Comparison of ENCODE assay signal across 19 cellular contexts in genomic region chr3:119279844-119280243, GRCh38. TPM values are rescaled to one million over a fixed set of nuclear protein-coding genes. Genes with fewer than 3 reads are reported as not detected.
DNase-seq lines count a peak whose midpoint lies in the region; ATAC-seq and TF ChIP-seq lines count a peak whose summit lies in the region.
"Had no signal": no experiment of that assay in that cellular context is flagged by ENCODE, and none has a peak within 500 bp of the region (broad histone marks: within the 10 kb centered on the region; RNA-seq: fewer than 3 reads in every experiment).

No MANE protein-coding gene starts in this region.

- TF ChIP-seq POLR2A in gastroesophageal sphincter (IDR thresholded peaks at IDR 0.05), result no peak

- POLR2A ChIA-PET in RWPE1 (lab: Yijun Ruan, JAX; ENCODE audit: low non-redundant PET), result no interaction called here

- TF ChIP-seq CTCF in gastroesophageal sphincter (IDR thresholded peaks at IDR 0.05) (no peak), RWPE1 (conservative IDR thresholded peaks at IDR 0.05; ENCODE audit: low read depth) (no peak)

- TF ChIP-seq EP300 in gastroesophageal sphincter (IDR thresholded peaks at IDR 0.05), result no peak

- 40 to 73% methylated on average over 1 to 3 of the region's 3 CpGs for WGBS in gastroesophageal sphincter (ENCODE audit: low coverage in 1 of 2), 2 donors

- ATAC-seq in gastroesophageal sphincter (no peak), GM19463 (IDR thresholded peaks at IDR 0.05; ENCODE audit: unreplicated experiment) (no peak)

- peak overlapping the region in 3 of 4 donors; percentile 67 to 80 (median 69) for H3K27ac ChIP-seq in gastroesophageal sphincter
- H3K27ac ChIP-seq in muscle layer of duodenum (ENCODE audit: low read length), result peak overlapping the region; percentile 27
- H3K27ac ChIP-seq in RWPE1, result no peak overlapping the region
- H3K27ac ChIP-seq: neutrophil had no signal

- H3K4me3 ChIP-seq in gastroesophageal sphincter (no peak overlapping the region), muscle layer of duodenum (ENCODE audit: low read depth in 1 of 2, low read length in 2 of 2) (no peak overlapping the region)
- H3K4me3 ChIP-seq: HAP-1 had no signal

- peaks cover 0 to 6% (median 0%) of the 10 kb centered on the region in 3 donors for H3K9me3 ChIP-seq in gastroesophageal sphincter
- H3K9me3 ChIP-seq in muscle layer of duodenum (ENCODE audit: control insufficient read depth in 1 of 2, low read length in 2 of 2), result no peaks in the 10 kb centered on the region
- H3K9me3 ChIP-seq: HAP-1, neutrophil had no signal

- no peaks in the 10 kb centered on the region for H3K36me3 ChIP-seq in gastroesophageal sphincter
- H3K36me3 ChIP-seq in muscle layer of duodenum (ENCODE audit: control insufficient read depth in 1 of 2, insufficient read depth in 2 of 2, low read length in 2 of 2), result no peaks in the 10 kb centered on the region
- H3K36me3 ChIP-seq: HAP-1, neutrophil had no signal

- H3K27me3 ChIP-seq in gastroesophageal sphincter (no peaks in the 10 kb centered on the region), muscle layer of duodenum (ENCODE audit: low read depth, low read length) (no peaks in the 10 kb centered on the region)
- H3K27me3 ChIP-seq: neutrophil had no signal

- CTCF ChIA-PET in RWPE1 (lab: Yijun Ruan, JAX), result interaction anchor here (0.7 kb wide), 1 partner anchor 269 kb away, joined by 3 read pairs; no protein-coding TSS in a partner anchor

- H3K4me1 ChIP-seq in gastroesophageal sphincter (peaks cover 0 to 14% (median 0%) of the 10 kb centered on the region in 3 donors), muscle layer of duodenum (ENCODE audit: control insufficient read depth in 1 of 2, insufficient read depth in 2 of 2, low read length in 2 of 2) (peaks cover 0 to 6% of the 10 kb centered on the region in 2 donors)

- DNase-seq in NCI-H2227 (lab: John Stamatoyannopoulos, UW; ENCODE audit: unreplicated experiment) (peak; percentile 42), superior temporal gyrus (ENCODE audit: extremely low spot score) (peak; percentile 28), RKO (ENCODE audit: low spot score) (no peak), RWPE1 (ENCODE audit: low spot score) (no peak), AG08396 (ENCODE audit: low spot score) (no peak)
- DNase-seq: activated CD4-positive, alpha-beta T cell treated with anti-CD3 and anti-CD28 coated beads, Interleukin-2, amount 10 ng/mL, durations not matched to agents 24 days and 14 days; activated CD8-positive, alpha-beta memory T cell treated with anti-CD3 and anti-CD28 coated beads, Interleukin-2, amount 50 U/mL, for 48 hours; activated naive CD4-positive, alpha-beta T cell treated with anti-CD3 and anti-CD28 coated beads for 36 hours; CD4-positive, alpha-beta memory T cell; DMS79; glutamatergic neuron; Kasumi-1; NCI-H2171; stimulated activated CD4-positive, alpha-beta T cell treated with anti-CD3 and anti-CD28 coated beads, Interleukin-4, amount 100 ng/mL, for 24 hours had no signal

RNA-seq across cellular contexts. Expression of gene ARHGAP31, which starts 14.3 kb away (rescaled TPM):
- 10 to 100 TPM; 19.8 to 28.7 (median 22.6) TPM for total RNA-seq in gastroesophageal sphincter

RNA-seq across cellular contexts. Expression of gene B4GALT4, which starts 39.2 kb away (rescaled TPM):
- 10 to 100 TPM; 15.6 to 23.9 (median 17.5) TPM for total RNA-seq in gastroesophageal sphincter

Comparison
In these comparisons a context has a peak if more than half of its experiments do, and no peak if none do; other contexts are left out.
1. DNase-seq: peak in NCI-H2227 (single experiment) and superior temporal gyrus (single experiment); none in RKO (single experiment), RWPE1 (single experiment) and AG08396 (single experiment).